14 cellular contexts compared by ENCODE assay signal in the genomic region with DNA sequence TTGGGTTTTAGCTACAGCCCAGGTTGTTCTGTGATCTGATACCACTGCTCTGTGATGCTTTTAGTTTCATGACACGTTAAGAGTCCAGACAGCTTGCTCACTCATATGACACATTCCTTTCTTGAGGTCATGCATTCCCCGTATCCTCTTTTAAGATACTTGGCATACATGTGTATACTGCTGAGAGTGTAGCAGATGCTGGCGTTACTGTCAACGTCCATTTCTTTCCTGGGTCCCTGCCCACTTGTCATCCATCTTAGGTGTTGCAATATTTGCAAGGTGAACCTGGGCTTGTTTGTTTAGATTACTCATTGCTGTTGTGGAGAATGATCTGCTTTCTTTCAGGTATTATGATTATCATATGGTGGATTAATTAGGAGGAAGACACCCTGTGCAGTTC. TPM values are rescaled to one million over a fixed set of nuclear protein-coding genes. Genes with fewer than 3 reads are reported as not detected.
DNase-seq lines count a peak whose midpoint lies in the region; ATAC-seq and TF ChIP-seq lines count a peak whose summit lies in the region.
"Had no signal": no experiment of that assay in that cellular context is flagged by ENCODE, and none has a peak within 500 bp of the region (broad histone marks: within the 10 kb centered on the region; RNA-seq: fewer than 3 reads in every experiment).

No MANE protein-coding gene starts in this region.

- in situ Hi-C loops in astrocyte of the spinal cord (cut with HindIII; ENCODE audit: low sequenced_read_pairs) (no loop called here), transverse colon (cut with MboI; ENCODE audit: low pct_ligation_motif_present in 1 of 4, low pct_unique_long_range_greater_than_20kb in 1 of 4, low sequenced_read_pairs in 3 of 4) (no loop called here)

- POLR2A ChIA-PET in Caco-2 (lab: Charles Lee) = no interaction called here

- H3K9me3 ChIP-seq in Caco-2 (no peaks in the 10 kb centered on the region), transverse colon (no peaks in the 10 kb centered on the region)
- H3K9me3 ChIP-seq: BLaER1 treated with 17β-estradiol and CSF1 and Interleukin-3, amounts not matched to agents 10 nM and 100 nM had no signal

- no peaks in the 10 kb centered on the region for H3K27me3 Mint-ChIP-seq in Caco-2 (ENCODE audit: insufficient read depth, unreplicated experiment)

- peak in 1 of 2 experiments; percentile 39 for DNase-seq in Caco-2
- peak; percentile 89 for DNase-seq in astrocyte of the spinal cord (ENCODE audit: low read depth, low spot score)
- DNase-seq in left kidney (ENCODE audit: low read depth, low spot score) = peak; percentile 56
- no peak for DNase-seq in stimulated activated CD4-positive, alpha-beta T cell treated with anti-CD3 and anti-CD28 coated beads, Interleukin-15, amount 100 ng/mL, for 24 hours
- DNase-seq in transverse colon = no peak
- DNase-seq in anterior cingulate cortex (lab: John Stamatoyannopoulos, UW) = no peak
- DNase-seq: foreskin melanocyte, H9, NCI-H446 had no signal

- H3K36me3 ChIP-seq in Caco-2 (ENCODE audit: control insufficient read depth, insufficient read depth, low read length) (no peaks in the 10 kb centered on the region), transverse colon (no peaks in the 10 kb centered on the region)
- H3K36me3 ChIP-seq: BLaER1 treated with 17β-estradiol and CSF1 and Interleukin-3, amounts not matched to agents 10 nM and 100 nM; cardiac muscle cell had no signal

- H3K4me1 ChIP-seq in Caco-2 = peaks cover 11% of the 10 kb centered on the region
- no peaks in the 10 kb centered on the region for H3K4me1 ChIP-seq in transverse colon

- H3K4me3 Mint-ChIP-seq in Caco-2 (ENCODE audit: unreplicated experiment) = no peak overlapping the region
- H3K4me3 Mint-ChIP-seq: H9 had no signal

- no peak for TF ChIP-seq POLR2A in transverse colon (IDR thresholded peaks at IDR 0.05)

- intact Hi-C loops in Caco-2 (cut with micrococcal nuclease; ENCODE audit: unreplicated experiment) = no loop called here
- intact Hi-C loops in transverse colon (cut with DNase I; ENCODE audit: low total_unique reads) = no loop called here

- H3K36me3 Mint-ChIP-seq in Caco-2 (ENCODE audit: insufficient read depth, unreplicated experiment) = no peaks in the 10 kb centered on the region

- ATAC-seq in HG03342 (IDR thresholded peaks at IDR 0.05; ENCODE audit: unreplicated experiment) (peak; percentile 53), HG03571 (IDR thresholded peaks at IDR 0.05; ENCODE audit: unreplicated experiment) (no peak)

- H3K9me3 Mint-ChIP-seq in Caco-2 (ENCODE audit: unreplicated experiment) = no peaks in the 10 kb centered on the region
- H3K9me3 Mint-ChIP-seq: H9 had no signal

- WGBS in transverse colon (ENCODE audit: low coverage in 1 of 2), 2 donors = 70 to 76% methylated on average over 2 to 4 of the region's 4 CpGs

- H3K27me3 ChIP-seq in Caco-2 (replicated peaks; ENCODE audit: control insufficient read depth, insufficient read depth, low read length) (no peaks in the 10 kb centered on the region), transverse colon (no peaks in the 10 kb centered on the region)
- H3K27me3 ChIP-seq: BLaER1 treated with 17β-estradiol and CSF1 and Interleukin-3, amounts not matched to agents 10 nM and 100 nM; cardiac muscle cell had no signal

- TF ChIP-seq CTCF in Caco-2 (IDR thresholded peaks at IDR 0.05; ENCODE audit: insufficient read depth in 1 of 2, low read depth in 1 of 2, low read length in 1 of 2, severe bottlenecking in 1 of 2, unreplicated experiment in 1 of 2) (no peak), astrocyte of the spinal cord (IDR thresholded peaks at IDR 0.05; ENCODE audit: low read depth, low read length) (no peak), transverse colon (IDR thresholded peaks at IDR 0.05) (no peak)

- no peak for TF ChIP-seq EP300 in transverse colon (IDR thresholded peaks at IDR 0.05; ENCODE audit: low read depth)

- H3K4me1 Mint-ChIP-seq in Caco-2 (ENCODE audit: low read depth, unreplicated experiment) = peaks cover 19% of the 10 kb centered on the region

- H3K27ac ChIP-seq in transverse colon = no peak overlapping the region
- H3K27ac ChIP-seq: BLaER1 treated with 17β-estradiol and CSF1 and Interleukin-3, amounts not matched to agents 10 nM and 100 nM; cardiac muscle cell had no signal

- no TSS peak for BruUV-seq in Caco-2 (replicated peaks; lab: Mats Ljungman, UMichigan)

- no peak overlapping the region for H3K4me3 ChIP-seq in Caco-2 (ENCODE audit: low read depth, low read length)
- no peak overlapping the region for H3K4me3 ChIP-seq in astrocyte of the spinal cord (ENCODE audit: low read depth, low read length)
- H3K4me3 ChIP-seq in transverse colon = no peak overlapping the region
- H3K4me3 ChIP-seq: BLaER1 treated with 17β-estradiol and CSF1 and Interleukin-3, amounts not matched to agents 10 nM and 100 nM; cardiac muscle cell had no signal

- peak overlapping the region; percentile 32 for H3K27ac Mint-ChIP-seq in Caco-2 (ENCODE audit: unreplicated experiment)
- H3K27ac Mint-ChIP-seq: H9, progenitor cell of endocrine pancreas had no signal

- CTCF ChIA-PET in Caco-2 (lab: Charles Lee) = interaction anchor here (0.6 to 0.8 kb wide), 2 partner anchors 8 to 31 kb away, joined by 3 read pairs; no protein-coding TSS in a partner anchor

RNA-seq across cellular contexts. Expression of gene EMP1, which starts 9.1 kb away (rescaled TPM):
- total RNA-seq in Caco-2 (2022) (6.6 and 10.2 TPM in 2 replicates), transverse colon (100 to 1,000 TPM in 3 of 4 donors, 10 to 100 TPM in 1; 43.2 to 837 (median 738) TPM)

Comparison
In these comparisons a context has a peak if more than half of its experiments do, and no peak if none do; other contexts are left out.
1. DNase-seq: peak in astrocyte of the spinal cord (single experiment) and left kidney (single experiment); none in stimulated activated CD4-positive, alpha-beta T cell treated with anti-CD3 and anti-CD28 coated beads, Interleukin-15, amount 100 ng/mL, for 24 hours (single experiment), transverse colon (single experiment) and anterior cingulate cortex (0 of 58).